ENCODE assay signal across 1 cellular context in the genomic region with DNA sequence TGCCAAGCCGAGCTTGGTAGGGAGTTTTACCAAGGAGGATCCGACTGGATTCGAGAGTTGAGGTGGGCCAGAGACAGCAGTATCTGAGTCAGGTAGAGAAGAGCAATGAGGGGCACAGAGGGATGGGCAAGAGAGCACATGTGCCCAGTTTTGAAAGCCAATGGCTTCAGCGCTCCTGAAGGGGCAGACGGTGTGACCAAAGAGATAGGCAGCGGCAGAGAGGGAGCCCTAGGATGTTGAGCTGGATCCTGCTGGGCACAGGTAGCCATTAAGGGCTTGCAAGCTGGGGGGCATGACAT.
TF ChIP-seq lines count a peak whose summit lies in the region.

No MANE protein-coding gene starts in this region.

TF ChIP-seq in HCT116, 20 proteins besides CTCF, POLR2A, EP300 and RAD21 (continued from another document):
- TF ChIP-seq, protein P1, sequence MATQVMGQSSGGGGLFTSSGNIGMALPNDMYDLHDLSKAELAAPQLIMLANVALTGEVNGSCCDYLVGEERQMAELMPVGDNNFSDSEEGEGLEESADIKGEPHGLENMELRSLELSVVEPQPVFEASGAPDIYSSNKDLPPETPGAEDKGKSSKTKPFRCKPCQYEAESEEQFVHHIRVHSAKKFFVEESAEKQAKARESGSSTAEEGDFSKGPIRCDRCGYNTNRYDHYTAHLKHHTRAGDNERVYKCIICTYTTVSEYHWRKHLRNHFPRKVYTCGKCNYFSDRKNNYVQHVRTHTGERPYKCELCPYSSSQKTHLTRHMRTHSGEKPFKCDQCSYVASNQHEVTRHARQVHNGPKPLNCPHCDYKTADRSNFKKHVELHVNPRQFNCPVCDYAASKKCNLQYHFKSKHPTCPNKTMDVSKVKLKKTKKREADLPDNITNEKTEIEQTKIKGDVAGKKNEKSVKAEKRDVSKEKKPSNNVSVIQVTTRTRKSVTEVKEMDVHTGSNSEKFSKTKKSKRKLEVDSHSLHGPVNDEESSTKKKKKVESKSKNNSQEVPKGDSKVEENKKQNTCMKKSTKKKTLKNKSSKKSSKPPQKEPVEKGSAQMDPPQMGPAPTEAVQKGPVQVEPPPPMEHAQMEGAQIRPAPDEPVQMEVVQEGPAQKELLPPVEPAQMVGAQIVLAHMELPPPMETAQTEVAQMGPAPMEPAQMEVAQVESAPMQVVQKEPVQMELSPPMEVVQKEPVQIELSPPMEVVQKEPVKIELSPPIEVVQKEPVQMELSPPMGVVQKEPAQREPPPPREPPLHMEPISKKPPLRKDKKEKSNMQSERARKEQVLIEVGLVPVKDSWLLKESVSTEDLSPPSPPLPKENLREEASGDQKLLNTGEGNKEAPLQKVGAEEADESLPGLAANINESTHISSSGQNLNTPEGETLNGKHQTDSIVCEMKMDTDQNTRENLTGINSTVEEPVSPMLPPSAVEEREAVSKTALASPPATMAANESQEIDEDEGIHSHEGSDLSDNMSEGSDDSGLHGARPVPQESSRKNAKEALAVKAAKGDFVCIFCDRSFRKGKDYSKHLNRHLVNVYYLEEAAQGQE (IDR thresholded peaks at IDR 0.05; ENCODE audit: low read depth), result no peak
- TF ChIP-seq ZFX (IDR thresholded peaks at IDR 0.05) (no peak), CBX3 (IDR thresholded peaks at IDR 0.05; ENCODE audit: low read depth) (no peak)
